Comparison of ENCODE assay signal across 18 cellular contexts in the genomic region with DNA sequence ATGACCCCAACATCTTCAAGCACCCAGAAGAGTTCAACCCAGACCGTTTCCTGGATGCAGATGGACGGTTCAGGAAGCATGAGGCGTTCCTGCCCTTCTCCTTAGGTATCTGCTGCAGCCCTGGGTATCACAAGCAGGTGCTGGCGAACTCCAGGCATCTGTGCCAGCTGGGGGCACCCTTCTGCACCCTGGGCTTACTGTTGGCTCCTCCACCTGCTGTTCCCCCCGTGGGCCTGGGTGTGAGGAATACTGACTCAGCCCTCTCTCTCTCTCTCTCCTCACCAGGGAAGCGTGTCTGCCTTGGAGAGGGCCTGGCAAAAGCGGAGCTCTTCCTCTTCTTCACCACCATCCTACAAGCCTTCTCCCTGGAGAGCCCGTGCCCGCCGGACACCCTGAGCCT. TPM values are rescaled to one million over a fixed set of nuclear protein-coding genes. Genes with fewer than 3 reads are reported as not detected.
A peak's percentile ranks its signal among the peaks of the same experiment; 100 is the strongest.
DNase-seq lines count a peak whose midpoint lies in the region; ATAC-seq, FAIRE-seq and TF ChIP-seq lines count a peak whose summit lies in the region.
"Had no signal": no experiment of that assay in that cellular context is flagged by ENCODE, and none has a peak within 500 bp of the region (broad histone marks: within the 10 kb centered on the region; RNA-seq: fewer than 3 reads in every experiment).

No MANE protein-coding gene starts in this region.

- H4K20me1 ChIP-seq in OCI-LY3 (ENCODE audit: insufficient read depth, low read length): no peaks in the 10 kb centered on the region

- DNase-seq in right atrium auricular region (ENCODE audit: low spot score) (no peak), left ventricle myocardium superior (no peak), HTR-8/SVneo (ENCODE audit: insufficient read length, low spot score) (no peak), type B pancreatic cell (ENCODE audit: extremely low spot score, unreplicated experiment) (no peak)
- DNase-seq: activated CD8-positive, alpha-beta T cell treated with anti-CD3 and anti-CD28 coated beads for 36 hours; anterior cingulate cortex; colonic mucosa; COR-L47; erythroblast; MV-4-11; testis had no signal

- H3K27me3 ChIP-seq in right atrium auricular region (no peaks in the 10 kb centered on the region), OCI-LY3 (ENCODE audit: low read depth, low read length) (0 out of 2 replicates have a peak, but pooled peaks cover 3% of the 10 kb centered on the region)
- H3K27me3 ChIP-seq: colonic mucosa, testis had no signal

- H3K9me3 Mint-ChIP-seq in type B pancreatic cell: no peaks in the 10 kb centered on the region
- H3K9me3 Mint-ChIP-seq: activated CD8-positive, alpha-beta T cell treated with anti-CD3 and anti-CD28 coated beads for 36 hours; activated T-helper 2 cell treated with anti-CD3 and anti-CD28 coated beads, Interferon-gamma antibody, Interleukin-2, Interleukin-4, amounts not matched to agents 10 μg/mL and 5 μg/mL and 100 μg/mL, durations not matched to agents 14 hours and 24 hours and 36 hours had no signal

- H3K4me2 ChIP-seq in OCI-LY3 (ENCODE audit: low read length): no peak overlapping the region

- H3K36me3 ChIP-seq in right atrium auricular region (no peaks in the 10 kb centered on the region), OCI-LY3 (replicated peaks; ENCODE audit: low read depth, low read length) (no peaks in the 10 kb centered on the region)
- H3K36me3 ChIP-seq: colonic mucosa, prostate gland had no signal

- H2AFZ ChIP-seq in OCI-LY3 (ENCODE audit: low read depth, low read length): 0 out of 2 replicates have a peak overlapping the region, but pooled peaks have one; percentile 52

- H3K4me1 ChIP-seq in right atrium auricular region (no peaks in the 10 kb centered on the region), OCI-LY3 (ENCODE audit: low read length) (no peaks in the 10 kb centered on the region)
- H3K4me1 ChIP-seq: colonic mucosa, prostate gland, testis had no signal

- no peaks in the 10 kb centered on the region for H3K27me3 Mint-ChIP-seq in type B pancreatic cell
- H3K27me3 Mint-ChIP-seq: activated CD8-positive, alpha-beta T cell treated with anti-CD3 and anti-CD28 coated beads for 36 hours had no signal

- no peak overlapping the region for H3K4me3 Mint-ChIP-seq in type B pancreatic cell
- H3K4me3 Mint-ChIP-seq: activated CD8-positive, alpha-beta T cell treated with anti-CD3 and anti-CD28 coated beads for 36 hours had no signal

- no peak overlapping the region for H3K9ac ChIP-seq in OCI-LY3 (ENCODE audit: low read length)

- no peak for FAIRE-seq in HTR-8/SVneo (lab: Jason Lieb, UNC)

- peaks cover 4% of the 10 kb centered on the region for H3K4me1 Mint-ChIP-seq in type B pancreatic cell (ENCODE audit: unreplicated experiment)

- H3K27ac Mint-ChIP-seq in type B pancreatic cell: no peak overlapping the region
- H3K27ac Mint-ChIP-seq: activated T-helper 2 cell treated with anti-CD3 and anti-CD28 coated beads, Interferon-gamma antibody, Interleukin-2, Interleukin-4, amounts not matched to agents 10 μg/mL and 5 μg/mL and 100 μg/mL, durations not matched to agents 14 hours and 24 hours and 36 hours had no signal

- TF ChIP-seq CTCF in right atrium auricular region (IDR thresholded peaks at IDR 0.05) (no peak), OCI-LY3 (IDR thresholded peaks at IDR 0.05; ENCODE audit: low read depth, low read length) (peak; percentile 32), type B pancreatic cell (conservative IDR thresholded peaks at IDR 0.05) (no peak)

- H3K9me3 ChIP-seq in right atrium auricular region (no peaks in the 10 kb centered on the region), OCI-LY3 (ENCODE audit: insufficient read depth, low read length) (no peaks in the 10 kb centered on the region)
- H3K9me3 ChIP-seq: colonic mucosa, prostate gland, testis had no signal

- intact Hi-C loops in left ventricle myocardium superior (cut with micrococcal nuclease): loop anchor here (2.0 kb wide), 1 partner anchor 55 kb away; no protein-coding TSS in a partner anchor

- H3K79me2 ChIP-seq in OCI-LY3 (ENCODE audit: low read length): no peaks in the 10 kb centered on the region

- no peaks in the 10 kb centered on the region for H3K36me3 Mint-ChIP-seq in type B pancreatic cell

- H3K4me3 ChIP-seq in right atrium auricular region (no peak overlapping the region), OCI-LY3 (ENCODE audit: low read length) (no peak overlapping the region)
- H3K4me3 ChIP-seq: colonic mucosa, prostate gland, testis had no signal

- H3K27ac ChIP-seq in right atrium auricular region (peak overlapping the region; percentile 61 to 71), OCI-LY3 (ENCODE audit: low read length) (no peak overlapping the region)
- H3K27ac ChIP-seq: colonic mucosa, prostate gland, testis had no signal

- ATAC-seq in left ventricle myocardium superior (no peak), esophagus mucosa (peak; percentile 25), HG02642 (IDR thresholded peaks at IDR 0.05; ENCODE audit: poor library complexity, unreplicated experiment) (no peak), HG03039 (IDR thresholded peaks at IDR 0.05; ENCODE audit: unreplicated experiment) (no peak)
- ATAC-seq: activated CD8-positive, alpha-beta T cell treated with anti-CD3 and anti-CD28 coated beads for 36 hours had no signal

RNA-seq across cellular contexts. Expression of gene CYP2S1, which starts 13.0 kb away (rescaled TPM):
- total RNA-seq in right atrium auricular region (1 to 10 TPM in 1 of 2 donors, under 1 TPM in 1; 0.59 to 1.6 TPM), left ventricle myocardium superior (0.87 TPM), esophagus mucosa (10.4 TPM), type B pancreatic cell (ENCODE audit: low replicate concordance) (33.1 and 121 TPM in 2 replicates)
- total RNA-seq: activated CD8-positive, alpha-beta T cell treated with anti-CD3 and anti-CD28 coated beads for 36 hours; OCI-LY7 had no signal

RNA-seq across cellular contexts. Expression of gene AXL, which starts 13.0 kb away (rescaled TPM):
- total RNA-seq in right atrium auricular region: 10 to 100 TPM; 27.3 to 81.4 TPM
- 13.8 TPM for total RNA-seq in left ventricle myocardium superior
- total RNA-seq in esophagus mucosa: 4.0 TPM
- total RNA-seq in type B pancreatic cell (ENCODE audit: low replicate concordance): 8.8 and 20.9 TPM in 2 replicates
- total RNA-seq: OCI-LY7 had no signal

RNA-seq across cellular contexts. Expression of gene HNRNPUL1, which starts 58.2 kb away (rescaled TPM):
- total RNA-seq in right atrium auricular region: 100 to 1,000 TPM in 1 of 2 donors, 10 to 100 TPM in 1; 88.8 to 109 TPM
- 128 TPM for total RNA-seq in left ventricle myocardium superior
- 116 TPM for total RNA-seq in esophagus mucosa
- 189 and 244 TPM in 2 replicates for total RNA-seq in type B pancreatic cell (ENCODE audit: low replicate concordance)
